1 cellular context compared by ENCODE assay signal in genomic region chr1:39711359-39712340, GRCh38.
TF ChIP-seq lines count a peak whose summit lies in the region.

No MANE protein-coding gene starts in this region.

TF ChIP-seq in K562, 482 proteins besides CTCF, POLR2A, EP300 and RAD21 (continued from another document and continues in another):
- TF ChIP-seq ZNF511 (CRISPR knock-in tag; IDR thresholded peaks at IDR 0.05) (peak; percentile 71; the same call in 1 of the 2 replicates), ZNF584 (CRISPR knock-in tag; IDR thresholded peaks at IDR 0.05; ENCODE audit: low read depth) (0 out of 2 replicates have a peak, but pooled peaks have one; percentile 48), MAZ (CRISPR knock-in tag; conservative IDR thresholded peaks at IDR 0.05 in 1 of 2, IDR thresholded peaks at IDR 0.05 in 1 of 2) (peak in 1 of 2 experiments; percentile 37; a peak in 1 of 4 replicates), KDM1A (IDR thresholded peaks at IDR 0.05) (peak; percentile 87 to 90), AFF1 (IDR thresholded peaks at IDR 0.05; ENCODE audit: low read depth in 1 of 2, partially characterized antibody in 2 of 2) (peak in 1 of 2 experiments; percentile 58), RBBP5 (IDR thresholded peaks at IDR 0.05; ENCODE audit: borderline replicate concordance, insufficient read depth, low read length, poor library complexity, severe bottlenecking) (peak; percentile 49), ZNF224 (CRISPR knock-in tag; IDR thresholded peaks at IDR 0.05) (0 out of 2 replicates have a peak, but pooled peaks have one; percentile 34), ETS1 (conservative IDR thresholded peaks at IDR 0.05; ENCODE audit: control insufficient read depth, low read depth, low read length) (no peak), BMI1 (IDR thresholded peaks at IDR 0.05; ENCODE audit: low read length) (no peak; the same call in 1 of the 2 replicates), NR2F6 (CRISPR knock-in tag; IDR thresholded peaks at IDR 0.05) (no peak), CBFA2T3 (IDR thresholded peaks at IDR 0.05) (peak; percentile 96), NEUROD1 (IDR thresholded peaks at IDR 0.05; ENCODE audit: borderline replicate concordance, low read depth, low read length, partially characterized antibody) (peak; percentile 79), TEAD4 (IDR thresholded peaks at IDR 0.05; ENCODE audit: low read length) (peak; percentile 96), TEAD4 (CRISPR knock-in tag; IDR thresholded peaks at IDR 0.05; ENCODE audit: borderline replicate concordance) (no peak), KLF13 (tag; IDR thresholded peaks at IDR 0.05; ENCODE audit: borderline replicate concordance, low read depth) (no peak), SMARCA5 (IDR thresholded peaks at IDR 0.05) (peak; percentile 45; the same call in 1 of the 2 replicates), ZBTB7A (IDR thresholded peaks at IDR 0.05; ENCODE audit: borderline replicate concordance, control insufficient read depth, low read depth, low read length) (no peak), TEAD1 (CRISPR knock-in tag; IDR thresholded peaks at IDR 0.05) (peak in 1 of 2 experiments; percentile 86; a peak in 1 of 4 replicates), KAT8 (IDR thresholded peaks at IDR 0.05; ENCODE audit: low read depth) (no peak), ZNF384 (IDR thresholded peaks at IDR 0.05; ENCODE audit: low read depth, low read length) (no peak), MEF2D (tag; conservative IDR thresholded peaks at IDR 0.05; ENCODE audit: low read depth) (no peak), ZNF212 (CRISPR knock-in tag; IDR thresholded peaks at IDR 0.05) (0 out of 2 replicates have a peak, but pooled peaks have one; percentile 4), DMBX1 (CRISPR knock-in tag; IDR thresholded peaks at IDR 0.05; ENCODE audit: borderline replicate concordance) (peak; percentile 67; the same call in 1 of the 2 replicates), RREB1 (CRISPR knock-in tag; IDR thresholded peaks at IDR 0.05) (no peak), MGA (IDR thresholded peaks at IDR 0.05) (no peak), PBX2 (CRISPR knock-in tag; IDR thresholded peaks at IDR 0.05; ENCODE audit: low read depth) (0 out of 2 replicates have a peak, but pooled peaks have one; percentile 17), PBX2 (tag; conservative IDR thresholded peaks at IDR 0.05; ENCODE audit: low read depth) (peak; percentile 97)
